ENCODE assay signal across 14 cellular contexts in the genomic region with DNA sequence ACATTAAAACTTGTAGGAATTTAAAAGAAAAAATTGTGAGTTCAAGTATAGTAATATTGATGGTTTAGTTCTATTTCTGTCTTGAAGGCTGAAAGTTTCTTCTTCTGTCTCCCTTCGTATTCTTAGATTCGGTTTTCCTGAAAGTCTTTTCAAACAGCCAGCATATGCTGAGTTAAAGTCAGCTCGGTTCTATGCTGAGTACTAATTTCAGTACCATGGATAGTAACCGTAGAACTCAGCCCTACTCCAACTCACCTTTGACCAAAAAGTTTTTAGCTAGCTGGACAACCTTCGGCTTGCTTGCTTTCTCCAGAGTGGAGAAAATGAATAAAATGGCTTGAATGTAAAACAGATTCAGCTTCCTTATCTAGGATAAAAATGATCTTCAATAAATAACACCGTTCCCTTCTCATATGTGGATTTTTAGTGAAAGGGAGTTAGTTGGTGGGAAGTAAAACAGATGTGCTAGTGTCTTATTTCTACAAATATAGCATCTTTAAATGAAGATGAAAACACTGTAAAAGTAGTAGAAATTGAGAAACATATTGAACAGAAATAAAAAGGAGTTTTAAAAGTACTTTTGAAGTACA. TPM values are rescaled to one million over a fixed set of nuclear protein-coding genes. Genes with fewer than 3 reads are reported as not detected.
A peak's percentile ranks its signal among the peaks of the same experiment; 100 is the strongest.
DNase-seq lines count a peak whose midpoint lies in the region; ATAC-seq and TF ChIP-seq lines count a peak whose summit lies in the region.
"Had no signal": no experiment of that assay in that cellular context is flagged by ENCODE, and none has a peak within 500 bp of the region (broad histone marks: within the 10 kb centered on the region; RNA-seq: fewer than 3 reads in every experiment).

No MANE protein-coding gene starts in this region.

- no peak for TF ChIP-seq CTCF in heart right ventricle (IDR thresholded peaks at IDR 0.05)

- H3K9me3 ChIP-seq in heart right ventricle: no peaks in the 10 kb centered on the region
- H3K9me3 ChIP-seq: pancreas, SJCRH30, tibial artery had no signal

- WGBS in heart right ventricle, 2 donors: 4 to 6% methylated on average over 6 of the region's 6 CpGs

- H3K27me3 ChIP-seq in heart right ventricle: peaks cover 25 to 100% (median 96%) of the 10 kb centered on the region in 7 donors
- H3K27me3 ChIP-seq: SJCRH30 had no signal

- no peak for TF ChIP-seq EP300 in Ishikawa (IDR thresholded peaks at IDR 0.05; ENCODE audit: borderline replicate concordance)

- H3K4me1 ChIP-seq in heart right ventricle: peaks cover 0 to 16% (median 7%) of the 10 kb centered on the region in 9 donors
- H3K4me1 ChIP-seq: SJCRH30 had no signal

- no peaks in the 10 kb centered on the region for H3K36me3 ChIP-seq in heart right ventricle
- H3K36me3 ChIP-seq: pancreas, SJCRH30, tibial artery had no signal

- no peak for ATAC-seq in GM18868 (IDR thresholded peaks at IDR 0.05; ENCODE audit: unreplicated experiment)
- ATAC-seq in heart right ventricle: no peak

- DNase-seq in GDM1 (lab: John Stamatoyannopoulos, UW) (peak; percentile 0), amniotic epithelial cell (ENCODE audit: low read depth) (peak; percentile 37), kidney glomerular epithelial cell (lab: John Stamatoyannopoulos, UW) (peak; percentile 33), anterior cingulate cortex (lab: John Stamatoyannopoulos, UW) (no peak), NCI-H1436 treated with DMSO at 0.1 percent for 48 hours (lab: John Stamatoyannopoulos, UW) (no peak), heart right ventricle (no peak)
- DNase-seq: activated naive CD8-positive, alpha-beta T cell treated with anti-CD3 and anti-CD28 coated beads for 36 hours; COR-L47; NCI-H1930; pancreas; tibial artery had no signal

- TF ChIP-seq RAD21 in Ishikawa (IDR thresholded peaks at IDR 0.05; ENCODE audit: low read depth): no peak

- H3K4me3 ChIP-seq in heart right ventricle: no peak overlapping the region
- H3K4me3 ChIP-seq: pancreas, SJCRH30, tibial artery had no signal

- H3K27ac ChIP-seq in heart right ventricle: no peak overlapping the region
- H3K27ac ChIP-seq: pancreas, SJCRH30, tibial artery had no signal

- intact Hi-C loops in heart right ventricle (cut with DNase I): no loop called here

TF ChIP-seq in Ishikawa, 13 proteins besides CTCF, POLR2A, EP300 and RAD21:
- TF ChIP-seq, protein P1, sequence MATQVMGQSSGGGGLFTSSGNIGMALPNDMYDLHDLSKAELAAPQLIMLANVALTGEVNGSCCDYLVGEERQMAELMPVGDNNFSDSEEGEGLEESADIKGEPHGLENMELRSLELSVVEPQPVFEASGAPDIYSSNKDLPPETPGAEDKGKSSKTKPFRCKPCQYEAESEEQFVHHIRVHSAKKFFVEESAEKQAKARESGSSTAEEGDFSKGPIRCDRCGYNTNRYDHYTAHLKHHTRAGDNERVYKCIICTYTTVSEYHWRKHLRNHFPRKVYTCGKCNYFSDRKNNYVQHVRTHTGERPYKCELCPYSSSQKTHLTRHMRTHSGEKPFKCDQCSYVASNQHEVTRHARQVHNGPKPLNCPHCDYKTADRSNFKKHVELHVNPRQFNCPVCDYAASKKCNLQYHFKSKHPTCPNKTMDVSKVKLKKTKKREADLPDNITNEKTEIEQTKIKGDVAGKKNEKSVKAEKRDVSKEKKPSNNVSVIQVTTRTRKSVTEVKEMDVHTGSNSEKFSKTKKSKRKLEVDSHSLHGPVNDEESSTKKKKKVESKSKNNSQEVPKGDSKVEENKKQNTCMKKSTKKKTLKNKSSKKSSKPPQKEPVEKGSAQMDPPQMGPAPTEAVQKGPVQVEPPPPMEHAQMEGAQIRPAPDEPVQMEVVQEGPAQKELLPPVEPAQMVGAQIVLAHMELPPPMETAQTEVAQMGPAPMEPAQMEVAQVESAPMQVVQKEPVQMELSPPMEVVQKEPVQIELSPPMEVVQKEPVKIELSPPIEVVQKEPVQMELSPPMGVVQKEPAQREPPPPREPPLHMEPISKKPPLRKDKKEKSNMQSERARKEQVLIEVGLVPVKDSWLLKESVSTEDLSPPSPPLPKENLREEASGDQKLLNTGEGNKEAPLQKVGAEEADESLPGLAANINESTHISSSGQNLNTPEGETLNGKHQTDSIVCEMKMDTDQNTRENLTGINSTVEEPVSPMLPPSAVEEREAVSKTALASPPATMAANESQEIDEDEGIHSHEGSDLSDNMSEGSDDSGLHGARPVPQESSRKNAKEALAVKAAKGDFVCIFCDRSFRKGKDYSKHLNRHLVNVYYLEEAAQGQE (IDR thresholded peaks at IDR 0.05; ENCODE audit: low read depth): peak; percentile 93
- TF ChIP-seq ZBTB7A (IDR thresholded peaks at IDR 0.05; ENCODE audit: low read depth): no peak

RNA-seq across cellular contexts. Expression of gene POU4F2, which starts 5.2 kb away (rescaled TPM):
- total RNA-seq in heart right ventricle: not detected
- polyA plus RNA-seq in heart right ventricle: not detected
- total RNA-seq: activated naive CD8-positive, alpha-beta T cell treated with anti-CD3 and anti-CD28 coated beads for 36 hours; pancreas had no signal
- polyA plus RNA-seq: pancreas had no signal

Comparison
In these comparisons a context has a peak if more than half of its experiments do, and no peak if none do; other contexts are left out.
1. DNase-seq: peak in GDM1 (single experiment), amniotic epithelial cell (single experiment) and kidney glomerular epithelial cell (single experiment); none in anterior cingulate cortex (0 of 58), NCI-H1436 treated with DMSO at 0.1 percent for 48 hours (single experiment) and heart right ventricle (0 of 2).